ENCODE assay signal across 1 cellular context in genomic region chr12:122894173-122895121, GRCh38.
TF ChIP-seq lines count a peak whose summit lies in the region.

No MANE protein-coding gene starts in this region.

TF ChIP-seq in GM12878, 131 proteins besides CTCF, POLR2A, EP300 and RAD21 (continued from another document):
- TF ChIP-seq PRDM15 (CRISPR knock-in tag; IDR thresholded peaks at IDR 0.05), result no peak
- no peak for TF ChIP-seq FOS (IDR thresholded peaks at IDR 0.05; ENCODE audit: borderline replicate concordance, extremely low read depth, insufficient read length)
- 0 out of 2 replicates have a peak, but pooled peaks have one; percentile 29 for TF ChIP-seq RUNX3 (IDR thresholded peaks at IDR 0.05; ENCODE audit: low read length)
- TF ChIP-seq ZNF687 (IDR thresholded peaks at IDR 0.05), result peak; percentile 86
- 0 out of 2 replicates have a peak, but pooled peaks have one; percentile 15 for TF ChIP-seq RELB (IDR thresholded peaks at IDR 0.05; ENCODE audit: low read depth)
- no peak for TF ChIP-seq PKNOX1 (IDR thresholded peaks at IDR 0.05)
- 0 out of 2 replicates have a peak, but pooled peaks have one; percentile 41 for TF ChIP-seq GATAD2B (conservative IDR thresholded peaks at IDR 0.05; ENCODE audit: low read depth)
- peak; percentile 32 for TF ChIP-seq EED (IDR thresholded peaks at IDR 0.05; ENCODE audit: low read depth)
- no peak for TF ChIP-seq NR2C1 (IDR thresholded peaks at IDR 0.05)
- peak; percentile 69 for TF ChIP-seq IKZF1 (conservative IDR thresholded peaks at IDR 0.05)
- no peak for TF ChIP-seq NR2F1 (conservative IDR thresholded peaks at IDR 0.05)
- no peak for TF ChIP-seq EZH2 (IDR thresholded peaks at IDR 0.05; ENCODE audit: borderline replicate concordance, control insufficient read depth, low read depth, low read length)
- peak in 1 of 2 experiments; percentile 67; a peak in 1 of 4 replicates for TF ChIP-seq BHLHE40 (IDR thresholded peaks at IDR 0.05; ENCODE audit: borderline replicate concordance in 1 of 2, low read depth in 2 of 2, low read length in 1 of 2)
TF ChIP-seq in GM12878: peak in this region for 8.
